In the genomic region with DNA sequence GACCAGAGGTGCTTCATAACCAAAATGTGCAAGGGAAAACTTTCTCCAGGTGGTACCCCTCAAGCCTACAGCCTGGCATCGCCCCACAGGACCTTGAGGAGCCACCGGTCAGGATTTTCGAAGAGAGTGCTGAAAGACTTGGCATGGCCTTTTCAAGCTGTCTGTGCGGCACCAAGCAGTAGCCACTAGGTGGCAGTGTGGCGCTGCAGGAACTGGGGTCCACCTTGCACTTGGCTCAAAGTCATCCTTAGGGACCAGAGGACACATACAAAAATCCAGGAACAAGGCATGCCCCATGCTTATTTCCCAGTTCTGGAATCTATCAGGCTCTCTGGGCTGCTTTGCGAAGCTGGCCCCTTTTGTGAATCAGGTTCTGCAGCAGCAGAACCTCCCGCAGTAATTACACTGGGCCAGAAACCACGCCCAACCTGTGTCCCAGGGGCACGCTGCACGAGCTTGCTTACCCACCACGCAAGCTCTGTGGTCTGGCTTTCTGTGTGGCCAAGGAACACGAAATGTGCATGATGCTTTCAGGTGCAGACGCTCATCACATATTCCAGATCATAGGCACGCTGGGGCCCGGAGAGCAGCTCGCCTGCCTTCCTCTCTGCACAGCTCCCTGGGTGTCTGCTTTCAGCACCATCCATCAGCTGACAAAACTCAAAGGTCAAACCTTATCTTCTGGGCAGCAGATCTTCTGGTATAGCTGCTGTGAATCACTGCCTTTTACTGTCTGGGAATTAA, we compare ENCODE assay signal across 8 cellular contexts.
DNase-seq lines count a peak whose midpoint lies in the region; ATAC-seq lines count a peak whose summit lies in the region.

No MANE protein-coding gene starts in this region.

- H3K79me1 ChIP-seq in mesenchymal stem cell (replicated peaks; ENCODE audit: low read length, poor library complexity, severe bottlenecking): peaks cover 13% of the 10 kb centered on the region

- H2AFZ ChIP-seq in mesenchymal stem cell (ENCODE audit: low read depth, low read length): no peak overlapping the region

- peak overlapping the region in 1 of 2 experiments; percentile 63 for H3K18ac ChIP-seq in mesenchymal stem cell (ENCODE audit: low read depth in 1 of 2, low read length in 2 of 2)

- H3K4me3 Mint-ChIP-seq in activated CD8-positive, alpha-beta T cell treated with anti-CD3 and anti-CD28 coated beads, Interleukin-2, amount 10 ng/mL, durations not matched to agents 7 days and 5 days: no peak overlapping the region

- H3K4ac ChIP-seq in mesenchymal stem cell (ENCODE audit: low read depth in 1 of 2, low read length in 2 of 2): no peak overlapping the region

- no peak overlapping the region for H2BK120ac ChIP-seq in mesenchymal stem cell (ENCODE audit: low read depth, low read length)

- H3K27me3 Mint-ChIP-seq in activated CD8-positive, alpha-beta T cell treated with anti-CD3 and anti-CD28 coated beads, Interleukin-2, amount 10 ng/mL, durations not matched to agents 7 days and 5 days (ENCODE audit: low read depth): no peaks in the 10 kb centered on the region

- no peak overlapping the region for H2BK5ac ChIP-seq in mesenchymal stem cell (ENCODE audit: low read depth, low read length, poor library complexity, severe bottlenecking)

- H3K27ac Mint-ChIP-seq in activated CD8-positive, alpha-beta T cell treated with anti-CD3 and anti-CD28 coated beads, Interleukin-2, amount 10 ng/mL, durations not matched to agents 7 days and 5 days: no peak overlapping the region

- peaks cover 2% of the 10 kb centered on the region for H3K36me3 ChIP-seq in effector memory CD4-positive, alpha-beta T cell (ENCODE audit: control insufficient read depth, insufficient read depth, low read length)
- H3K36me3 ChIP-seq in mesenchymal stem cell (ENCODE audit: control insufficient read depth in 1 of 2, insufficient read depth in 2 of 2, low read depth in 1 of 2, low read length in 2 of 2): peaks cover 7 to 27% of the 10 kb centered on the region in 2 experiments

- H4K91ac ChIP-seq in mesenchymal stem cell (ENCODE audit: low read length): no peak overlapping the region

- H2AK5ac ChIP-seq in mesenchymal stem cell (ENCODE audit: low read length, severe bottlenecking): no peak overlapping the region

- H2BK15ac ChIP-seq in mesenchymal stem cell (ENCODE audit: low read depth, poor library complexity, severe bottlenecking): no peak overlapping the region

- no peak overlapping the region for H3K14ac ChIP-seq in mesenchymal stem cell (ENCODE audit: low read length in 2 of 2)

- peaks cover 6% of the 10 kb centered on the region for H3K4me1 Mint-ChIP-seq in activated CD8-positive, alpha-beta T cell treated with anti-CD3 and anti-CD28 coated beads, Interleukin-2, amount 10 ng/mL, durations not matched to agents 7 days and 5 days (ENCODE audit: low read depth)

- no peaks in the 10 kb centered on the region for H3K4me1 ChIP-seq in effector memory CD4-positive, alpha-beta T cell (ENCODE audit: control insufficient read depth, insufficient read depth, low read length, poor library complexity, severe bottlenecking)
- H3K4me1 ChIP-seq in mesenchymal stem cell (ENCODE audit: control insufficient read depth, insufficient read depth, low read depth, low read length): peaks cover 24% of the 10 kb centered on the region

- in situ Hi-C loops in ACHN (cut with HindIII; ENCODE audit: low pct_ligation_motif_present, low pct_unique_long_range_greater_than_20kb, low sequenced_read_pairs): no loop called here

- H3K27ac ChIP-seq in effector memory CD4-positive, alpha-beta T cell (ENCODE audit: insufficient read depth, low read length, poor library complexity, severe bottlenecking): no peak overlapping the region
- H3K27ac ChIP-seq in mesenchymal stem cell (ENCODE audit: low read length, poor library complexity, severe bottlenecking): no peak overlapping the region

- H3K4me3 ChIP-seq in effector memory CD4-positive, alpha-beta T cell (ENCODE audit: insufficient read depth, low read depth, low read length, poor library complexity, severe bottlenecking): no peak overlapping the region
- H3K4me3 ChIP-seq in mesenchymal stem cell (ENCODE audit: insufficient read depth in 1 of 2, low read depth in 1 of 2, low read length in 2 of 2): peak overlapping the region in 1 of 2 experiments; percentile 45

- no peak overlapping the region for H3K9ac ChIP-seq in mesenchymal stem cell (ENCODE audit: low read length)

- H3K4me2 ChIP-seq in mesenchymal stem cell (ENCODE audit: low read length, poor library complexity, severe bottlenecking): no peak overlapping the region

- no peak overlapping the region for H3K23ac ChIP-seq in mesenchymal stem cell (ENCODE audit: low read length in 2 of 2)

- H3K36me3 Mint-ChIP-seq in activated CD8-positive, alpha-beta T cell treated with anti-CD3 and anti-CD28 coated beads, Interleukin-2, amount 10 ng/mL, durations not matched to agents 7 days and 5 days (ENCODE audit: low read depth): peaks cover 11% of the 10 kb centered on the region

- POLR2A ChIA-PET in activated CD8-positive, alpha-beta T cell treated with anti-CD3 and anti-CD28 coated beads, Interleukin-2, amount 10 ng/mL, durations not matched to agents 7 days and 5 days (lab: Charles Lee): interaction anchor here (0.5 to 1.2 kb wide), 3 partner anchors 51 to 206 kb away, joined by 3 to 4 read pairs (median 3); no protein-coding TSS in a partner anchor

- ATAC-seq in GM18511 (IDR thresholded peaks at IDR 0.05; ENCODE audit: unreplicated experiment) (peak; percentile 86), HG03280 (IDR thresholded peaks at IDR 0.05; ENCODE audit: unreplicated experiment) (peak; percentile 53)
- ATAC-seq in activated CD8-positive, alpha-beta T cell treated with anti-CD3 and anti-CD28 coated beads, Interleukin-2, amount 10 ng/mL, durations not matched to agents 7 days and 5 days: peak; percentile 79

- CTCF ChIA-PET in activated CD8-positive, alpha-beta T cell treated with anti-CD3 and anti-CD28 coated beads, Interleukin-2, amount 10 ng/mL, durations not matched to agents 7 days and 5 days (lab: Charles Lee): interaction anchor here (0.6 to 4.7 kb wide), 39 partner anchors 10 to 606 kb away, joined by 3 to 35 read pairs (median 4); partner anchors contain the start of gene UBL3

- no peak overlapping the region for H4K8ac ChIP-seq in mesenchymal stem cell (ENCODE audit: low read length)

- no peak overlapping the region for H2BK12ac ChIP-seq in mesenchymal stem cell (ENCODE audit: low read length in 2 of 2)

- WGBS in mesenchymal stem cell: 27% methylated on average over 16 of the region's 16 CpGs

- H3K27me3 ChIP-seq in effector memory CD4-positive, alpha-beta T cell (replicated peaks; ENCODE audit: control insufficient read depth, insufficient read depth, low read length, poor library complexity, severe bottlenecking): peaks cover 3% of the 10 kb centered on the region
- peaks cover 0 to 4% of the 10 kb centered on the region in 2 experiments for H3K27me3 ChIP-seq in mesenchymal stem cell (ENCODE audit: control insufficient read depth in 1 of 2, insufficient read depth in 1 of 2, low read length in 2 of 2)

- DNase-seq in ACHN (peak; percentile 67), mesenchymal stem cell (peak; percentile 84)
- peak; percentile 36 for DNase-seq in NK-92 treated with Interleukin-12 subunit alpha and Interleukin-12 subunit beta, amount 100 ng/mL, for 24 hours (lab: John Stamatoyannopoulos, UW)
- DNase-seq in activated CD8-positive, alpha-beta T cell treated with anti-CD3 and anti-CD28 coated beads, Interleukin-2, amount 10 ng/mL, durations not matched to agents 7 days and 5 days: peak; percentile 78
- peak; percentile 37 to 59 (median 42) for DNase-seq in effector memory CD4-positive, alpha-beta T cell
- peak; percentile 38 to 55 for DNase-seq in stimulated activated CD8-positive, alpha-beta memory T cell treated with anti-CD3 and anti-CD28 coated beads, Interleukin-15, amount 100 ng/mL, for 4 hours (ENCODE audit: low read depth in 2 of 2)

- H3K9me3 ChIP-seq in effector memory CD4-positive, alpha-beta T cell (ENCODE audit: control insufficient read depth, low read length): no peaks in the 10 kb centered on the region
- H3K9me3 ChIP-seq in mesenchymal stem cell (ENCODE audit: control insufficient read depth, low read length): no peaks in the 10 kb centered on the region

- no peaks in the 10 kb centered on the region for H3K9me3 Mint-ChIP-seq in activated CD8-positive, alpha-beta T cell treated with anti-CD3 and anti-CD28 coated beads, Interleukin-2, amount 10 ng/mL, durations not matched to agents 7 days and 5 days (ENCODE audit: insufficient read depth)
